In the genomic region with DNA sequence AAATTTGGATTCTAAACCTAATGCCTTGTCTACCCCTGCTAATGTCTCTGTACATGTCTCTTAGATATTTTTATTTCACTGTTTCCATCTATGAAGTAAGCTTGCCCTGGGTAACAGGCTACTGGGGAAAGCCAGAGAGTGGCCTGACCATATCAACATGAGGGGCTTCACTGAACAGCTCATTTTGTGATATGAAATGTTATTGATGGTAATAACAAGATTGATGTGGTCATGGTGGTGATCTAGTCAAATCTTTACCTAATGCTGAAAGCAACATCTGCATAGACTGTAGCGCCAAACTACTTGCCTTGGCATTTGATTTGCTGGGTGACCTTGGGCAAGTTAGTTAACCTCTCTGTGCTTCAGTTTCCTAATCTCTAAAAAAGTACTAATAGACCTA, we compare ENCODE assay signal across 27 cellular contexts.
"Had no signal": no experiment of that assay in that cellular context is flagged by ENCODE, and none has a peak within 500 bp of the region (broad histone marks: within the 10 kb centered on the region; RNA-seq: fewer than 3 reads in every experiment).

No MANE protein-coding gene starts in this region.

- H3K36me3 ChIP-seq: ascending aorta, MG63, SJCRH30, WERI-Rb-1 had no signal

- H3K27ac Mint-ChIP-seq: activated CD4-positive, alpha-beta memory T cell treated with anti-CD3 and anti-CD28 coated beads for 36 hours; activated naive CD4-positive, alpha-beta T cell treated with anti-CD3 and anti-CD28 coated beads, Interleukin-2, amount 10 ng/mL, durations not matched to agents 7 days and 5 days; activated naive CD8-positive, alpha-beta T cell treated with anti-CD3 and anti-CD28 coated beads, Interleukin-2, amount 10 ng/mL, durations not matched to agents 7 days and 5 days; activated T-cell treated with anti-CD3 and anti-CD28 coated beads, Interleukin-2, amount 50 U/mL, for 24 hours; activated T-helper 1 cell treated with anti-CD3 and anti-CD28 coated beads, Interleukin-12 subunit alpha, Interleukin-12 subunit beta, Interleukin-2, Interleukin-4 antibody, amounts not matched to agents 30 ng/mL and 10 ng/mL and 1 ng/mL, durations not matched to agents 14 hours and 24 hours and 36 hours had no signal

- H3K27ac ChIP-seq: ascending aorta, SJCRH30, SK-N-MC, WERI-Rb-1 had no signal

- H3K27me3 ChIP-seq: ascending aorta, MG63, SJCRH30 had no signal

- H3K4me1 ChIP-seq: ascending aorta, SJCRH30 had no signal

- H3K4me3 Mint-ChIP-seq: activated CD4-positive, alpha-beta memory T cell treated with anti-CD3 and anti-CD28 coated beads for 36 hours; activated naive CD4-positive, alpha-beta T cell treated with anti-CD3 and anti-CD28 coated beads, Interleukin-2, amount 10 ng/mL, durations not matched to agents 7 days and 5 days; activated naive CD8-positive, alpha-beta T cell treated with anti-CD3 and anti-CD28 coated beads, Interleukin-2, amount 10 ng/mL, durations not matched to agents 7 days and 5 days; activated T-cell treated with anti-CD3 and anti-CD28 coated beads, Interleukin-2, amount 50 U/mL, for 24 hours; activated T-helper 1 cell treated with anti-CD3 and anti-CD28 coated beads, Interleukin-12 subunit alpha, Interleukin-12 subunit beta, Interleukin-2, Interleukin-4 antibody, amounts not matched to agents 30 ng/mL and 10 ng/mL and 1 ng/mL, durations not matched to agents 14 hours and 24 hours and 36 hours had no signal

- H3K27me3 Mint-ChIP-seq: activated CD4-positive, alpha-beta memory T cell treated with anti-CD3 and anti-CD28 coated beads for 36 hours; activated naive CD8-positive, alpha-beta T cell treated with anti-CD3 and anti-CD28 coated beads, Interleukin-2, amount 10 ng/mL, durations not matched to agents 7 days and 5 days; activated T-cell treated with anti-CD3 and anti-CD28 coated beads, Interleukin-2, amount 50 U/mL, for 24 hours had no signal

- H3K36me3 Mint-ChIP-seq: activated CD4-positive, alpha-beta memory T cell treated with anti-CD3 and anti-CD28 coated beads for 36 hours had no signal

- H3K9me3 Mint-ChIP-seq: activated CD4-positive, alpha-beta memory T cell treated with anti-CD3 and anti-CD28 coated beads for 36 hours; activated naive CD4-positive, alpha-beta T cell treated with anti-CD3 and anti-CD28 coated beads, Interleukin-2, amount 10 ng/mL, durations not matched to agents 7 days and 5 days; activated T-helper 1 cell treated with anti-CD3 and anti-CD28 coated beads, Interleukin-12 subunit alpha, Interleukin-12 subunit beta, Interleukin-2, Interleukin-4 antibody, amounts not matched to agents 30 ng/mL and 10 ng/mL and 1 ng/mL, durations not matched to agents 14 hours and 24 hours and 36 hours had no signal

- ATAC-seq: Panc1 had no signal

- DNase-seq: activated CD4-positive, alpha-beta memory T cell treated with anti-CD3 and anti-CD28 coated beads for 36 hours; activated CD4-positive, alpha-beta T cell treated with anti-CD3 and anti-CD28 coated beads, Interleukin-2, amount 50 U/mL, for 1 hour; activated CD4-positive, CD25-positive, alpha-beta regulatory T cell; activated effector memory CD4-positive, alpha-beta T cell treated with Interleukin-2 at 50 U/mL for 16 hours; activated naive CD4-positive, alpha-beta T cell treated with anti-CD3 and anti-CD28 coated beads, Interleukin-2, amount 10 ng/mL, durations not matched to agents 7 days and 5 days; activated naive CD8-positive, alpha-beta T cell treated with anti-CD3 and anti-CD28 coated beads, Interleukin-2, amount 10 ng/mL, durations not matched to agents 7 days and 5 days; activated T-cell treated with anti-CD3 and anti-CD28 coated beads, Interleukin-2, amount 50 U/mL, for 24 hours; amygdala; Kasumi-1; KG1; MG63; NCI-H1048; NCI-H1105 treated with DMSO at 0.1 percent for 48 hours; NCI-H1436; NCI-H1694; NCI-H1930; NCI-H2081 treated with DMSO at 0.1 percent for 48 hours; NCI-H226; NCI-H524 treated with DMSO at 0.1 percent for 48 hours; SHP77; SJCRH30; T1000; WERI-Rb-1 had no signal

- H3K4me3 ChIP-seq: ascending aorta, MG63, SJCRH30, SK-N-MC had no signal

- H3K9me3 ChIP-seq: ascending aorta, MG63, SJCRH30 had no signal
